8 cellular contexts compared by ENCODE assay signal in the genomic region with DNA sequence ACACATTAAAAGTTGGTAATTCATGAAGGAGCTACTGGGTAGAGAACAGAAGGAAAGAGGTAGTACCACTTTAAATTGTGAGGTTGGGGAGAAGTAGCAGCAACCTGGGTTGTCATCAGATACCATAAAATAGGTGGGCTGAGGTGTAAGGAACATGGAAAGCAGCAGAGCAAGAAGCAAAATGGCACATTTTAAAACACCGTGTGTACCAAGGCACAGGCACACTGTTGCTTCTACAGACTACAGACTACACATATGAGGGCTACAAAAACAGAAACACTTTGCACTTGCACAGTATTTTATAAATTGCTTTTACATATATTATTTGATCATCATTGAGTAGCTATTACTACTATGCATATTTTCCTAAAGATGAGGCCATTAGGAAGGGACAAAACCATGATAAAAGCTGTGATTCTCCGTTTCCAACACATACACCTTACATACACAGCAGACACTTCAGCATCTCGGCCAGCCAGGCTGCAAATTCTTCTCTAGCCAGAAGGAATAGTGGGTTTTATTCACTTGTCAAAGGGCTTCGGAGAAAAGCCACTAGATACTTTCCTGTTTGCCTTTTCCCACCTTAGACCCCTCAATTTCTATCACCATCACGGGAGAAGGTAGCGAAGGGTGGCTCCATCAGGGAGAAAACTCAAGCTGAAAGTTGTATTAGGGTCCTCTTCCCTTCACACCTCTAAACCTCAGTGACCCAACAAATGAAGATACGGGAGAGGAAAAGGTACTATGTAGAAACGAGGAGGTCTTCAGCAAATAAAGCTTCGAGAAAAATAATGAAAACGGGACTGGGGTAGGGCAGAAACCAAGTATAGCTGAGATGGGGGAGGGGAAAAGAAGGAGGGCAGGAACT. TPM values are rescaled to one million over a fixed set of nuclear protein-coding genes. Genes with fewer than 3 reads are reported as not detected.
DNase-seq lines count a peak whose midpoint lies in the region; ATAC-seq and TF ChIP-seq lines count a peak whose summit lies in the region.

No MANE protein-coding gene starts in this region.

- peaks cover 58% of the 10 kb centered on the region for H3K36me3 Mint-ChIP-seq in activated T-cell treated with anti-CD3 and anti-CD28 coated beads, Interleukin-2, amount 50 U/mL, for 24 hours (ENCODE audit: low read depth)
- H3K36me3 Mint-ChIP-seq in T-helper 1 cell treated with Interleukin-12 subunit alpha and Interleukin-12 subunit beta and Interleukin-4 antibody, amounts not matched to agents 30 μg/mL and 1 μg/mL, for 36 hours (ENCODE audit: low read depth) = peaks cover 32% of the 10 kb centered on the region

- H3K9me3 Mint-ChIP-seq in activated T-cell treated with anti-CD3 and anti-CD28 coated beads, Interleukin-2, amount 50 U/mL, for 24 hours = no peaks in the 10 kb centered on the region
- H3K9me3 Mint-ChIP-seq in T-helper 1 cell treated with Interleukin-12 subunit alpha and Interleukin-12 subunit beta and Interleukin-4 antibody, amounts not matched to agents 30 μg/mL and 1 μg/mL, for 36 hours = no peaks in the 10 kb centered on the region

- peak overlapping the region; percentile 99 for H3K4me3 ChIP-seq in fibroblast of pulmonary artery (replicated peaks; ENCODE audit: low read depth, low read length)
- peak overlapping the region; percentile 96 for H3K4me3 ChIP-seq in skeletal muscle cell (ENCODE audit: low read depth, low read length)

- H3K27me3 Mint-ChIP-seq in activated T-cell treated with anti-CD3 and anti-CD28 coated beads, Interleukin-2, amount 50 U/mL, for 24 hours = no peaks in the 10 kb centered on the region
- no peaks in the 10 kb centered on the region for H3K27me3 Mint-ChIP-seq in T-helper 1 cell treated with Interleukin-12 subunit alpha and Interleukin-12 subunit beta and Interleukin-4 antibody, amounts not matched to agents 30 μg/mL and 1 μg/mL, for 36 hours (ENCODE audit: low read depth)

- peak overlapping the region; percentile 91 for H3K4me3 Mint-ChIP-seq in activated T-cell treated with anti-CD3 and anti-CD28 coated beads, Interleukin-2, amount 50 U/mL, for 24 hours
- peak overlapping the region; percentile 100 for H3K4me3 Mint-ChIP-seq in T-helper 1 cell treated with Interleukin-12 subunit alpha and Interleukin-12 subunit beta and Interleukin-4 antibody, amounts not matched to agents 30 μg/mL and 1 μg/mL, for 36 hours

- H3K27ac Mint-ChIP-seq in activated T-cell treated with anti-CD3 and anti-CD28 coated beads, Interleukin-2, amount 50 U/mL, for 24 hours = peak overlapping the region; percentile 98
- H3K27ac Mint-ChIP-seq in T-helper 1 cell treated with Interleukin-12 subunit alpha and Interleukin-12 subunit beta and Interleukin-4 antibody, amounts not matched to agents 30 μg/mL and 1 μg/mL, for 36 hours = peak overlapping the region; percentile 95

- peaks cover 61% of the 10 kb centered on the region for H3K4me1 Mint-ChIP-seq in activated T-cell treated with anti-CD3 and anti-CD28 coated beads, Interleukin-2, amount 50 U/mL, for 24 hours (ENCODE audit: low read depth)
- H3K4me1 Mint-ChIP-seq in T-helper 1 cell treated with Interleukin-12 subunit alpha and Interleukin-12 subunit beta and Interleukin-4 antibody, amounts not matched to agents 30 μg/mL and 1 μg/mL, for 36 hours (ENCODE audit: low read depth) = peaks cover 44% of the 10 kb centered on the region

- DNase-seq in activated T-cell treated with anti-CD3 and anti-CD28 coated beads, Interleukin-2, amount 50 U/mL, for 24 hours = no peak
- no peak for DNase-seq in activated T-cell treated with anti-CD3 and anti-CD28 coated beads for 4 hours
- DNase-seq in fibroblast of pulmonary artery (ENCODE audit: low read depth) = no peak
- no peak for DNase-seq in skeletal muscle cell (ENCODE audit: low read depth)
- DNase-seq in occipital lobe (lab: John Stamatoyannopoulos, UW) = no peak
- DNase-seq in NCI-H82 (lab: John Stamatoyannopoulos, UW) = no peak

- TF ChIP-seq CTCF in fibroblast of pulmonary artery (IDR thresholded peaks at IDR 0.05; ENCODE audit: low read length, missing control alignments) = no peak

- ATAC-seq in HG03045 (IDR thresholded peaks at IDR 0.05; ENCODE audit: unreplicated experiment) = no peak

RNA-seq across cellular contexts. Expression of gene PYM1, which starts 1.6 kb away (rescaled TPM):
- total RNA-seq in occipital lobe = 20.0 TPM

RNA-seq across cellular contexts. Expression of gene DGKA, which starts 4.9 kb away (rescaled TPM):
- total RNA-seq in occipital lobe = 10.9 TPM

RNA-seq across cellular contexts. Expression of gene PMEL, which starts 39.7 kb away (rescaled TPM):
- total RNA-seq in occipital lobe = not detected

RNA-seq across cellular contexts. Expression of gene CDK2, which starts 40.5 kb away (rescaled TPM):
- total RNA-seq in occipital lobe = 6.7 TPM

RNA-seq across cellular contexts. Expression of gene RAB5B, which starts 47.8 kb away (rescaled TPM):
- 37.4 TPM for total RNA-seq in occipital lobe
